Comparison of ENCODE assay signal across 28 cellular contexts in the genomic region with DNA sequence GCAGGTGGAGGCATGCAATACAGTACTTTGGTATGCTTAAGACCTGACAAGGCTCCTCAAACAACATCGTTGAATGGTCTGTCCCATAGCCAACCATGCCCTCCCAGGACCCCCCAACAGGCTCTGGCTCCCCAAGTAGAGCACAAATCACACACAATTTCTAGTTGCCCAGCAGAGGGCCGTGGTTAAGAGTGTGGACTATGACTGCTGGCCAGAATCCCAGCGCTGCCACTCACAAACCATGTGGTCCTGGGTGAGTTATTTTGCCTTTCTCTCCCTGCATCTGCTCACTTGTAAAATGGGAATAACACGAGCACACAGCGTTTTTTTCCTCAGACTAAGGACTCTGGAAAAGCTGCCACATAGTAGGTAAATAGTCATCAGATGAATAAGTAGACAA. TPM values are rescaled to one million over a fixed set of nuclear protein-coding genes. Genes with fewer than 3 reads are reported as not detected.
DNase-seq lines count a peak whose midpoint lies in the region; ATAC-seq, FAIRE-seq and TF ChIP-seq lines count a peak whose summit lies in the region.
"Had no signal": no experiment of that assay in that cellular context is flagged by ENCODE, and none has a peak within 500 bp of the region (broad histone marks: within the 10 kb centered on the region; RNA-seq: fewer than 3 reads in every experiment).

No MANE protein-coding gene starts in this region.

- no peak for FAIRE-seq in HepG2 (lab: Jason Lieb, UNC)
- FAIRE-seq: A549, astrocyte had no signal

- peak in 3 of 9 donors; percentile 13 to 31 (median 22) for TF ChIP-seq CTCF in heart right ventricle (IDR thresholded peaks at IDR 0.05)
- TF ChIP-seq CTCF in coronary artery (IDR thresholded peaks at IDR 0.05): peak; percentile 16
- no peak for TF ChIP-seq CTCF in HepG2 (CRISPR knock-in tag; IDR thresholded peaks at IDR 0.05)
- TF ChIP-seq CTCF in GM10248 (IDR thresholded peaks at IDR 0.05; ENCODE audit: control extremely low read depth, extremely low read depth, low read depth, missing control alignments): no peak

- H3K36me3 ChIP-seq in heart right ventricle (peaks cover 0 to 19% (median 0%) of the 10 kb centered on the region in 9 donors), HepG2 (replicated peaks in 1 of 2; ENCODE audit: control insufficient read depth in 1 of 2, insufficient read depth in 2 of 2, low read length in 2 of 2) (no peaks in the 10 kb centered on the region; a peak in 1 of 5 replicates)
- H3K36me3 ChIP-seq: BE2C, spleen had no signal

- peak overlapping the region in 2 of 10 donors; percentile 13 to 15 for H3K4me3 ChIP-seq in heart right ventricle
- H3K4me3 ChIP-seq in coronary artery: no peak overlapping the region
- H3K4me3 ChIP-seq in HepG2 (replicated peaks in 1 of 3; ENCODE audit: insufficient read depth in 1 of 3, low read depth in 2 of 3, low read length in 3 of 3): no peak overlapping the region
- H3K4me3 ChIP-seq: A549, SK-N-MC, spleen had no signal

- POLR2A ChIA-PET in HepG2 (lab: Yijun Ruan, JAX) (no interaction called here), GM10248 (lab: Yijun Ruan, JAX) (no interaction called here)

- no peak for TF ChIP-seq RAD21 in HepG2 (CRISPR knock-in tag; IDR thresholded peaks at IDR 0.05)

- BruUV-seq in HepG2 (replicated peaks; lab: Mats Ljungman, UMichigan): no TSS peak

- no peak overlapping the region for H3K9ac ChIP-seq in HepG2 (ENCODE audit: insufficient read depth, low read depth, low read length)

- H3K27ac ChIP-seq in heart right ventricle: peak overlapping the region in 7 of 10 donors; percentile 8 to 95 (median 51)
- H3K27ac ChIP-seq in coronary artery: peak overlapping the region; percentile 47 to 58
- no peak overlapping the region for H3K27ac ChIP-seq in HepG2 (ENCODE audit: extremely low read length, insufficient read depth, low read length)
- H3K27ac ChIP-seq: A549, epithelial cell of prostate, SK-N-MC, spleen had no signal

- in situ Hi-C loops in HepG2 (cut with HindIII; ENCODE audit: extremely low pct_ligation_motif_present, low pct_unique_long_range_greater_than_20kb): no loop called here

- ATAC-seq in heart right ventricle: peak in 3 of 8 donors; percentile 16 to 35 (median 17)
- ATAC-seq in left cardiac atrium: no peak
- ATAC-seq in HepG2: peak; percentile 30; the same call in 2 of the 3 replicates
- ATAC-seq: naive thymus-derived CD8-positive, alpha-beta T cell had no signal

- TF ChIP-seq POLR2A in HepG2 (IDR thresholded peaks at IDR 0.05; ENCODE audit: insufficient read depth in 1 of 2, low read depth in 2 of 2, low read length in 2 of 2): no peak

- no peaks in the 10 kb centered on the region for H4K20me1 ChIP-seq in HepG2 (ENCODE audit: insufficient read depth, low read length)

- no peak overlapping the region for H3K4me2 ChIP-seq in HepG2 (ENCODE audit: low read depth, low read length)
- H3K4me2 ChIP-seq: A549 had no signal

- 60% methylated on average over 5 of the region's 5 CpGs for WGBS in heart right ventricle, 2 donors
- 93% methylated on average over 5 of the region's 5 CpGs for WGBS in HepG2 (ENCODE audit: low lambda C conversion rate)

- CTCF ChIA-PET in HepG2 (lab: Yijun Ruan, JAX; ENCODE audit: low intra/inter-chr PET ratio, low total read pairs) (no interaction called here), GM10248 (lab: Yijun Ruan, JAX) (interaction anchor here (0.7 kb wide), 1 partner anchor 60 kb away, joined by 3 read pairs; no protein-coding TSS in a partner anchor)

- DNase-seq in heart right ventricle (no peak), left cardiac atrium (no peak), coronary artery (ENCODE audit: low spot score) (no peak), HepG2 (ENCODE audit: low spot score) (no peak), superior temporal gyrus (ENCODE audit: extremely low spot score) (peak; percentile 55), NCI-H345 treated with DMSO at 0.1 percent for 48 hours (lab: John Stamatoyannopoulos, UW; ENCODE audit: unreplicated experiment) (no peak), GM10248 (ENCODE audit: extremely low spot score) (no peak), NCI-H345 (lab: John Stamatoyannopoulos, UW) (no peak)
- DNase-seq: activated CD4-positive, alpha-beta T cell treated with anti-CD3 and anti-CD28 coated beads for 4 hours; activated gamma-delta T cell; activated naive CD8-positive, alpha-beta T cell treated with anti-CD3 and anti-CD28 coated beads, Interleukin-2, amount 10 ng/mL, durations not matched to agents 7 days and 5 days; activated T-cell treated with anti-CD3 and anti-CD28 coated beads, Interleukin-2, amount 50 U/mL, for 24 hours; BE2C; CD8-positive, alpha-beta memory T cell; GOT3; naive thymus-derived CD8-positive, alpha-beta T cell; NCI-H2029 treated with DMSO at 0.1 percent for 48 hours; NCI-H2227 treated with DMSO at 0.1 percent for 48 hours; occipital lobe; spleen; trophoblast cell had no signal

- H3K4me1 ChIP-seq in heart right ventricle (peaks cover 21 to 96% (median 64%) of the 10 kb centered on the region in 9 donors), HepG2 (ENCODE audit: insufficient read depth, low read length) (peaks cover 11% of the 10 kb centered on the region)

- H3K79me2 ChIP-seq in HepG2 (ENCODE audit: insufficient read depth, low read length): no peaks in the 10 kb centered on the region

- TF ChIP-seq EP300 in HepG2 (IDR thresholded peaks at IDR 0.05; ENCODE audit: low read depth in 2 of 2, low read length in 2 of 2) (no peak), HepG2 (CRISPR knock-in tag; IDR thresholded peaks at IDR 0.05; ENCODE audit: borderline replicate concordance) (no peak)

- H2AFZ ChIP-seq in HepG2 (ENCODE audit: low read length): no peak overlapping the region

- H3K9me3 ChIP-seq in heart right ventricle (no peaks in the 10 kb centered on the region), HepG2 (ENCODE audit: low read length) (no peaks in the 10 kb centered on the region)
- H3K9me3 ChIP-seq: A549, BE2C, spleen had no signal

- H3K27me3 ChIP-seq in heart right ventricle: no peaks in the 10 kb centered on the region
- H3K27me3 ChIP-seq in HepG2 (ENCODE audit: control insufficient read depth in 1 of 2, insufficient read depth in 2 of 2, low read length in 2 of 2): no peaks in the 10 kb centered on the region
- H3K27me3 ChIP-seq: BE2C, spleen had no signal

- intact Hi-C loops in heart right ventricle (cut with DNase I): no loop called here
- intact Hi-C loops in left cardiac atrium (cut with DNase I): no loop called here
- intact Hi-C loops in HepG2 (cut with micrococcal nuclease; ENCODE audit: unreplicated experiment): no loop called here

TF ChIP-seq in HepG2, 621 proteins besides CTCF, POLR2A, EP300 and RAD21 (continues in another document):
- TF ChIP-seq ZNF562 (CRISPR knock-in tag; IDR thresholded peaks at IDR 0.05; ENCODE audit: borderline replicate concordance): no peak
- no peak for TF ChIP-seq NFE2L1 (CRISPR knock-in tag; IDR thresholded peaks at IDR 0.05; ENCODE audit: borderline replicate concordance)
- TF ChIP-seq, protein P1, sequence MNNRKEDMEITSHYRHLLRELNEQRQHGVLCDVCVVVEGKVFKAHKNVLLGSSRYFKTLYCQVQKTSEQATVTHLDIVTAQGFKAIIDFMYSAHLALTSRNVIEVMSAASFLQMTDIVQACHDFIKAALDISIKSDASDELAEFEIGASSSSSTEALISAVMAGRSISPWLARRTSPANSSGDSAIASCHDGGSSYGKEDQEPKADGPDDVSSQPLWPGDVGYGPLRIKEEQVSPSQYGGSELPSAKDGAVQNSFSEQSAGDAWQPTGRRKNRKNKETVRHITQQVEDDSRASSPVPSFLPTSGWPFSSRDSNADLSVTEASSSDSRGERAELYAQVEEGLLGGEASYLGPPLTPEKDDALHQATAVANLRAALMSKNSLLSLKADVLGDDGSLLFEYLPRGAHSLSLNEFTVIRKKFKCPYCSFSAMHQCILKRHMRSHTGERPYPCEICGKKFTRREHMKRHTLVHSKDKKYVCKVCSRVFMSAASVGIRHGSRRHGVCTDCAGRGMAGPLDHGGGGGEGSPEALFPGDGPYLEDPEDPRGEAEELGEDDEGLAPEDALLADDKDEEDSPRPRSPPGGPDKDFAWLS (CRISPR knock-in tag; IDR thresholded peaks at IDR 0.05; ENCODE audit: borderline replicate concordance): no peak
- no peak for TF ChIP-seq ZNF841 (CRISPR knock-in tag; IDR thresholded peaks at IDR 0.05; ENCODE audit: borderline replicate concordance)
- no peak for TF ChIP-seq CEBPB (IDR thresholded peaks at IDR 0.05; ENCODE audit: borderline replicate concordance, low read depth, low read length)
- no peak for TF ChIP-seq ZNF75D (CRISPR knock-in tag; IDR thresholded peaks at IDR 0.05; ENCODE audit: borderline replicate concordance)

RNA-seq across cellular contexts. Expression of a gene that starts 6.5 kb away (rescaled TPM):
- total RNA-seq in heart right ventricle: 1,000 to 10,000 TPM; 1,320 to 2,236 (median 1,671) TPM
- polyA plus RNA-seq in heart right ventricle: 1,000 to 10,000 TPM; 1,088 to 2,104 TPM
- 100 to 1,000 TPM; 742 to 839 TPM for total RNA-seq in left cardiac atrium
- 0.69 and 1.2 TPM in 2 replicates for total RNA-seq in HepG2 (2016; rRNA removed; fragmentation: Illumina TruSeq; extraction: Trizol)
- total RNA-seq in HepG2 (2016; cell fraction: cytosol; rRNA removed; fragmentation: Illumina TruSeq; extraction: Trizol; ENCODE audit: low read depth): 0.26 and 0.40 TPM in 2 replicates
- 0.86 and 2.7 TPM in 2 replicates for total RNA-seq in HepG2 (2016; cell fraction: insoluble cytoplasmic fraction; rRNA removed; fragmentation: Illumina TruSeq; extraction: Trizol)
- total RNA-seq in HepG2 (2016; cell fraction: membrane; rRNA removed; fragmentation: Illumina TruSeq; extraction: Trizol): 0.34 TPM in 1 of 2 replicates, not detected in the other
- total RNA-seq in HepG2 (2016; cell fraction: nucleus; rRNA removed; fragmentation: Illumina TruSeq; extraction: Trizol): 1.6 and 2.3 TPM in 2 replicates
- 8.8 and 11.5 TPM in 2 replicates for polyA plus RNA-seq in HepG2 (2011; rRNA removed)
- polyA plus RNA-seq in HepG2 (2011; cell fraction: cytosol; rRNA removed): 5.2 and 9.5 TPM in 2 replicates
- polyA plus RNA-seq in HepG2 (2011; cell fraction: nucleus; rRNA removed): 37.6 and 43.4 TPM in 2 replicates
- polyA plus RNA-seq in HepG2 (2012): 2.9 and 3.0 TPM in 2 replicates
- polyA plus RNA-seq in HepG2 (2016; cell fraction: cytosol; fragmentation: Illumina TruSeq; extraction: Trizol; ENCODE audit: low read depth): not detected in 2 replicates
- 0.56 and 0.89 TPM in 2 replicates for polyA plus RNA-seq in HepG2 (2016; cell fraction: insoluble cytoplasmic fraction; fragmentation: Illumina TruSeq; extraction: Trizol; ENCODE audit: low read depth)
- 0.26 and 0.47 TPM in 2 replicates for polyA plus RNA-seq in HepG2 (2016; cell fraction: membrane; fragmentation: Illumina TruSeq; extraction: Trizol; ENCODE audit: low read depth)
- 1.3 and 1.8 TPM in 2 replicates for polyA plus RNA-seq in HepG2 (2016; cell fraction: nucleus; fragmentation: Illumina TruSeq; extraction: Trizol; ENCODE audit: insufficient read depth, low read depth)
- 23.5 TPM in 1 of 2 replicates, not detected in the other for polyA minus RNA-seq in HepG2 (2011; rRNA and poly(A)+ RNA removed; ENCODE audit: low replicate concordance)
- polyA minus RNA-seq in HepG2 (2011; cell fraction: cytosol; rRNA and poly(A)+ RNA removed): 5.5 and 5.6 TPM in 2 replicates
- polyA minus RNA-seq in HepG2 (2011; cell fraction: nucleus; rRNA and poly(A)+ RNA removed): 15.1 and 15.5 TPM in 2 replicates
- total RNA-seq: activated naive CD8-positive, alpha-beta T cell treated with anti-CD3 and anti-CD28 coated beads, Interleukin-2, amount 10 ng/mL, durations not matched to agents 7 days and 5 days; CD8-positive, alpha-beta memory T cell; chondrocyte; M059J; RPMI7951 had no signal
- polyA plus RNA-seq: A549; CD8-positive, alpha-beta memory T cell; naive thymus-derived CD8-positive, alpha-beta T cell had no signal

Comparison
In these comparisons a context has a peak if more than half of its experiments do, and no peak if none do; other contexts are left out.
1. RNA of a gene that starts 6.5 kb away (total RNA-seq): 1,320 to 2,236 TPM in heart right ventricle and 742 to 839 TPM in left cardiac atrium; 0.26 to 2.7 TPM in HepG2; every median in the first group is over 100 times any median in the second.